8 cellular contexts compared by ENCODE assay signal in genomic region chr10:8803992-8804391, GRCh38.
"Had no signal": no experiment of that assay in that cellular context is flagged by ENCODE, and none has a peak within 500 bp of the region (broad histone marks: within the 10 kb centered on the region; RNA-seq: fewer than 3 reads in every experiment).

No MANE protein-coding gene starts in this region.

- H3K36me3 Mint-ChIP-seq: IgD-negative memory B cell had no signal

- H3K27ac ChIP-seq: HL-60, KMS-11 had no signal

- DNase-seq: GOT3, H9, HCEC 1CT, KBM-7 had no signal

- ATAC-seq: HepG2 had no signal

- H3K27me3 Mint-ChIP-seq: IgD-negative memory B cell had no signal

- H3K4me2 ChIP-seq: KMS-11 had no signal

- H3K27ac Mint-ChIP-seq: H9 had no signal

- H3K4me1 Mint-ChIP-seq: IgD-negative memory B cell had no signal

- H3K4me3 Mint-ChIP-seq: H9, IgD-negative memory B cell had no signal
